10 cellular contexts compared by ENCODE assay signal in genomic region chr11:22976146-22976545, GRCh38.
DNase-seq lines count a peak whose midpoint lies in the region; ATAC-seq and TF ChIP-seq lines count a peak whose summit lies in the region.
"Had no signal": no experiment of that assay in that cellular context is flagged by ENCODE, and none has a peak within 500 bp of the region (broad histone marks: within the 10 kb centered on the region; RNA-seq: fewer than 3 reads in every experiment).

No MANE protein-coding gene starts in this region.

- H3K4me1 Mint-ChIP-seq in stimulated activated memory B cell treated with anti-CD40 and anti-IgM and Interleukin-4, amounts not matched to agents 10 μg/mL and 1 μg/mL and 100 μg/mL, for 72 hours = no peaks in the 10 kb centered on the region

- POLR2A ChIA-PET in AG04450 (lab: Yijun Ruan, JAX) = no interaction called here

- peaks cover 4% of the 10 kb centered on the region for H3K36me3 Mint-ChIP-seq in stimulated activated memory B cell treated with anti-CD40 and anti-IgM and Interleukin-4, amounts not matched to agents 10 μg/mL and 1 μg/mL and 100 μg/mL, for 72 hours

- peaks cover 7% of the 10 kb centered on the region for H3K9me3 Mint-ChIP-seq in stimulated activated memory B cell treated with anti-CD40 and anti-IgM and Interleukin-4, amounts not matched to agents 10 μg/mL and 1 μg/mL and 100 μg/mL, for 72 hours

- no peak for TF ChIP-seq CTCF in AG04450 (IDR thresholded peaks at IDR 0.05; ENCODE audit: low read depth, low read length)
- TF ChIP-seq CTCF in HFF-Myc (IDR thresholded peaks at IDR 0.05; ENCODE audit: low read depth, low read length, missing control alignments) = no peak

- ATAC-seq in GM19455 (IDR thresholded peaks at IDR 0.05; ENCODE audit: unreplicated experiment) (no peak), HG02588 (IDR thresholded peaks at IDR 0.05; ENCODE audit: unreplicated experiment) (no peak), GM21529 (IDR thresholded peaks at IDR 0.05; ENCODE audit: unreplicated experiment) (no peak)
- no peak for ATAC-seq in stimulated activated memory B cell treated with anti-CD40 and anti-IgM and Interleukin-4, amounts not matched to agents 10 μg/mL and 1 μg/mL and 100 μg/mL, for 72 hours

- no peak overlapping the region for H3K27ac ChIP-seq in AG04450 (ENCODE audit: low read depth, low read length)
- H3K27ac ChIP-seq: coronary artery had no signal

- H3K4me3 Mint-ChIP-seq in stimulated activated memory B cell treated with anti-CD40 and anti-IgM and Interleukin-4, amounts not matched to agents 10 μg/mL and 1 μg/mL and 100 μg/mL, for 72 hours = no peak overlapping the region

- CTCF ChIA-PET in AG04450 (lab: Charles Lee) = no interaction called here

- no peaks in the 10 kb centered on the region; the same call in 1 of the 2 replicates for H3K9me3 ChIP-seq in AG04450 (ENCODE audit: control insufficient read depth, insufficient read depth, low read length)

- H3K27ac Mint-ChIP-seq in stimulated activated memory B cell treated with anti-CD40 and anti-IgM and Interleukin-4, amounts not matched to agents 10 μg/mL and 1 μg/mL and 100 μg/mL, for 72 hours = no peak overlapping the region

- H3K4me3 ChIP-seq in AG04450 (ENCODE audit: low read depth, low read length) (no peak overlapping the region), HFF-Myc (replicated peaks; ENCODE audit: low read depth, low read length) (no peak overlapping the region)
- H3K4me3 ChIP-seq: coronary artery had no signal

- DNase-seq in AG04450 (ENCODE audit: low read depth, low spot score) = peak; percentile 64
- peak; percentile 5 for DNase-seq in HFF-Myc (ENCODE audit: extremely low read depth, low read depth)
- DNase-seq in T1000 (lab: John Stamatoyannopoulos, UW) = peak; percentile 9
- DNase-seq in islet precursor cell = peak; percentile 68
- DNase-seq: NCI-H187 had no signal

- peaks cover 13% of the 10 kb centered on the region for H3K27me3 Mint-ChIP-seq in stimulated activated memory B cell treated with anti-CD40 and anti-IgM and Interleukin-4, amounts not matched to agents 10 μg/mL and 1 μg/mL and 100 μg/mL, for 72 hours

- H3K27me3 ChIP-seq in AG04450 (ENCODE audit: control insufficient read depth, insufficient read depth, low read length) = no peaks in the 10 kb centered on the region

Comparison
In these comparisons a context has a peak if more than half of its experiments do, and no peak if none do; other contexts are left out.
1. DNase-seq: peak in every context shown above with its lines; median percentile 68 in islet precursor cell; 64 in AG04450; 9 in T1000; 5 in HFF-Myc.